In the genomic region with DNA sequence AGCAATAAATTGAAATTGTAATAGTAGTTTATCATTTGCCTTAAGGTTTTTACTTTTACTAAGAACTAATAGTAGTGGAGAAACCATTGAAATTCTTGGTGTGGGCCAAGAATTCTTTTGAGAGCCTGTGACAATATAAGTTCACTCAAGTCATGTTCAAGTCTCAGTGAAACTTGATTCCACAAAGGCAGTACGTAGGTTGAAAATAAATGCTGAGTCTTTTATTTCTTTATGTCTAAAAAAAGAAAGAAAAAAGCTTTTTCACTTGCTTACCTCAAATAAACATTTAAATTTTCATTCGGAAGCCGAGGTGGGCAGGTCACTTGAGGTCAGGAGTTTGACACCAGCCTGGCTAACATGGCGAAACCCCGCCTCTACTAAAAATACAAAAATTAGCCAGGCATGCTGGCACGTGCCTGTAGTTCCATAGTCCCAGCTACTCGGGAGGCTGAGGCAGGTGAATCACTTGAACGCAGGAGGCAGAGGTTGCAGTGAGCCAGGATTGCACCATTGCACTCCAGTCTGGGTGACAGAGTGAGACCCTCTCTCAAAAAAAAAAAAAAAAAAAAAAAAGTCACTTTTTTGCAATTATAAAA, we compare ENCODE assay signal across 1 cellular context.
A peak's percentile ranks its signal among the peaks of the same experiment; 100 is the strongest.
TF ChIP-seq lines count a peak whose summit lies in the region.

No MANE protein-coding gene starts in this region.

TF ChIP-seq in K562, 482 proteins besides CTCF, POLR2A, EP300 and RAD21 (continued from another document):
- TF ChIP-seq MAFG (tag; conservative IDR thresholded peaks at IDR 0.05), result peak; percentile 50; the same call in 1 of the 2 replicates
